9 cellular contexts compared by ENCODE assay signal in genomic region chr12:91326043-91327027, GRCh38.
DNase-seq lines count a peak whose midpoint lies in the region; ATAC-seq and TF ChIP-seq lines count a peak whose summit lies in the region.
"Had no signal": no experiment of that assay in that cellular context is flagged by ENCODE, and none has a peak within 500 bp of the region (broad histone marks: within the 10 kb centered on the region; RNA-seq: fewer than 3 reads in every experiment).

No MANE protein-coding gene starts in this region.

- no peaks in the 10 kb centered on the region for H3F3A ChIP-seq in neural progenitor cell (ENCODE audit: low read depth)

- no peak overlapping the region for H3K4me2 ChIP-seq in neural progenitor cell
- H3K4me2 ChIP-seq: BLaER1 treated with 17β-estradiol and CSF1 and Interleukin-3, amounts not matched to agents 10 nM and 100 nM had no signal

- H3K27me3 Mint-ChIP-seq in activated CD8-positive, alpha-beta T cell treated with anti-CD3 and anti-CD28 coated beads for 36 hours: peaks cover 3% of the 10 kb centered on the region
- no peaks in the 10 kb centered on the region for H3K27me3 Mint-ChIP-seq in neural progenitor cell (ENCODE audit: insufficient read depth, low read depth)

- intact Hi-C loops in activated CD8-positive, alpha-beta T cell treated with anti-CD3 and anti-CD28 coated beads for 36 hours (cut with micrococcal nuclease): loop anchor here (5.0 kb wide), 1 partner anchor 349 kb away; no protein-coding TSS in a partner anchor

- H2AFZ ChIP-seq in neural progenitor cell (replicated peaks): peak overlapping the region; percentile 5

- TF ChIP-seq CTCF in NB4 (IDR thresholded peaks at IDR 0.05; ENCODE audit: low read depth, low read length): peak; percentile 90
- TF ChIP-seq CTCF in activated CD8-positive, alpha-beta T cell treated with anti-CD3 and anti-CD28 coated beads for 36 hours (IDR thresholded peaks at IDR 0.05): peak; percentile 82
- TF ChIP-seq CTCF in neural progenitor cell (IDR thresholded peaks at IDR 0.05): peak; percentile 87

- no peaks in the 10 kb centered on the region for H3K9me3 Mint-ChIP-seq in activated CD8-positive, alpha-beta T cell treated with anti-CD3 and anti-CD28 coated beads for 36 hours
- no peaks in the 10 kb centered on the region for H3K9me3 Mint-ChIP-seq in neural progenitor cell

- no peak overlapping the region for H3K9ac ChIP-seq in neural progenitor cell
- H3K9ac ChIP-seq: BLaER1 treated with 17β-estradiol and CSF1 and Interleukin-3, amounts not matched to agents 10 nM and 100 nM had no signal

- no peaks in the 10 kb centered on the region for H4K20me1 ChIP-seq in neural progenitor cell (ENCODE audit: low read depth)
- H4K20me1 ChIP-seq: BLaER1 treated with 17β-estradiol and CSF1 and Interleukin-3, amounts not matched to agents 10 nM and 100 nM had no signal

- H3K27ac Mint-ChIP-seq in activated CD8-positive, alpha-beta T cell treated with anti-CD3 and anti-CD28 coated beads for 36 hours: no peak overlapping the region
- no peak overlapping the region for H3K27ac Mint-ChIP-seq in neural progenitor cell

- no peaks in the 10 kb centered on the region for H3K9me3 ChIP-seq in neural progenitor cell (ENCODE audit: low read depth)
- H3K9me3 ChIP-seq: BLaER1 treated with 17β-estradiol and CSF1 and Interleukin-3, amounts not matched to agents 10 nM and 100 nM had no signal

- H3K4me3 Mint-ChIP-seq in activated CD8-positive, alpha-beta T cell treated with anti-CD3 and anti-CD28 coated beads for 36 hours: no peak overlapping the region
- no peak overlapping the region for H3K4me3 Mint-ChIP-seq in neural progenitor cell

- H3K36me3 Mint-ChIP-seq in activated CD8-positive, alpha-beta T cell treated with anti-CD3 and anti-CD28 coated beads for 36 hours (ENCODE audit: low read depth): no peaks in the 10 kb centered on the region
- H3K36me3 Mint-ChIP-seq in neural progenitor cell: no peaks in the 10 kb centered on the region

- DNase-seq in NCI-H1417 (lab: John Stamatoyannopoulos, UW) (peak; percentile 31 to 79 (median 60)), NCI-H1417 treated with DMSO at 0.1 percent for 48 hours (lab: John Stamatoyannopoulos, UW) (no peak), NB4 (ENCODE audit: low read depth) (peak; percentile 53), fibroblast of peridontal ligament (ENCODE audit: extremely low read depth) (peak; percentile 90), neural progenitor cell (ENCODE audit: low spot score) (peak; percentile 63), OCI-M2 (lab: John Stamatoyannopoulos, UW; ENCODE audit: unreplicated experiment) (no peak)
- DNase-seq in activated CD8-positive, alpha-beta T cell treated with anti-CD3 and anti-CD28 coated beads for 36 hours: peak; percentile 49

- H3K27me3 ChIP-seq in neural progenitor cell: no peaks in the 10 kb centered on the region
- H3K27me3 ChIP-seq: BLaER1 treated with 17β-estradiol and CSF1 and Interleukin-3, amounts not matched to agents 10 nM and 100 nM had no signal

- H3K4me1 Mint-ChIP-seq in activated CD8-positive, alpha-beta T cell treated with anti-CD3 and anti-CD28 coated beads for 36 hours (ENCODE audit: low read depth): no peaks in the 10 kb centered on the region
- no peaks in the 10 kb centered on the region for H3K4me1 Mint-ChIP-seq in neural progenitor cell

- H3K4me1 ChIP-seq in neural progenitor cell: no peaks in the 10 kb centered on the region
- H3K4me1 ChIP-seq: BLaER1 treated with 17β-estradiol and CSF1 and Interleukin-3, amounts not matched to agents 10 nM and 100 nM had no signal

- POLR2A ChIA-PET in activated CD8-positive, alpha-beta T cell treated with anti-CD3 and anti-CD28 coated beads for 36 hours (lab: Charles Lee): no interaction called here

- no peak overlapping the region for H3K4me3 ChIP-seq in NB4 (ENCODE audit: low read depth, low read length)
- no peak overlapping the region for H3K4me3 ChIP-seq in neural progenitor cell
- H3K4me3 ChIP-seq: BLaER1 treated with 17β-estradiol and CSF1 and Interleukin-3, amounts not matched to agents 10 nM and 100 nM had no signal

- no peaks in the 10 kb centered on the region for H3K36me3 ChIP-seq in neural progenitor cell
- H3K36me3 ChIP-seq: BLaER1 treated with 17β-estradiol and CSF1 and Interleukin-3, amounts not matched to agents 10 nM and 100 nM had no signal

- CTCF ChIA-PET in activated CD8-positive, alpha-beta T cell treated with anti-CD3 and anti-CD28 coated beads for 36 hours (lab: Charles Lee): interaction anchor here (0.7 to 1.7 kb wide), 25 partner anchors 9 to 352 kb away, joined by 3 to 12 read pairs (median 4); no protein-coding TSS in a partner anchor

- H3K27ac ChIP-seq in neural progenitor cell: no peak overlapping the region
- H3K27ac ChIP-seq: BLaER1 treated with 17β-estradiol and CSF1 and Interleukin-3, amounts not matched to agents 10 nM and 100 nM had no signal

- no peaks in the 10 kb centered on the region for H3K79me2 ChIP-seq in neural progenitor cell (ENCODE audit: low read depth)

- TF ChIP-seq POLR2A in NB4 (IDR thresholded peaks at IDR 0.05; ENCODE audit: extremely low read depth, insufficient read length): no peak

- peak; percentile 75 for ATAC-seq in GM21723 (IDR thresholded peaks at IDR 0.05; ENCODE audit: unreplicated experiment)
- no peak for ATAC-seq in activated CD8-positive, alpha-beta T cell treated with anti-CD3 and anti-CD28 coated beads for 36 hours

Comparison
In these comparisons a context has a peak if more than half of its experiments do, and no peak if none do; other contexts are left out.
1. DNase-seq: peak in NCI-H1417 (3 of 3), NB4 (single experiment), activated CD8-positive, alpha-beta T cell treated with anti-CD3 and anti-CD28 coated beads for 36 hours (single experiment), fibroblast of peridontal ligament (single experiment) and neural progenitor cell (single experiment); none in NCI-H1417 treated with DMSO at 0.1 percent for 48 hours (single experiment) and OCI-M2 (single experiment).
2. Peak in every context shown above with its lines, with median percentiles within 50 percentile points of each other: CTCF ChIP-seq.